ENCODE assay signal across 8 cellular contexts in the genomic region with DNA sequence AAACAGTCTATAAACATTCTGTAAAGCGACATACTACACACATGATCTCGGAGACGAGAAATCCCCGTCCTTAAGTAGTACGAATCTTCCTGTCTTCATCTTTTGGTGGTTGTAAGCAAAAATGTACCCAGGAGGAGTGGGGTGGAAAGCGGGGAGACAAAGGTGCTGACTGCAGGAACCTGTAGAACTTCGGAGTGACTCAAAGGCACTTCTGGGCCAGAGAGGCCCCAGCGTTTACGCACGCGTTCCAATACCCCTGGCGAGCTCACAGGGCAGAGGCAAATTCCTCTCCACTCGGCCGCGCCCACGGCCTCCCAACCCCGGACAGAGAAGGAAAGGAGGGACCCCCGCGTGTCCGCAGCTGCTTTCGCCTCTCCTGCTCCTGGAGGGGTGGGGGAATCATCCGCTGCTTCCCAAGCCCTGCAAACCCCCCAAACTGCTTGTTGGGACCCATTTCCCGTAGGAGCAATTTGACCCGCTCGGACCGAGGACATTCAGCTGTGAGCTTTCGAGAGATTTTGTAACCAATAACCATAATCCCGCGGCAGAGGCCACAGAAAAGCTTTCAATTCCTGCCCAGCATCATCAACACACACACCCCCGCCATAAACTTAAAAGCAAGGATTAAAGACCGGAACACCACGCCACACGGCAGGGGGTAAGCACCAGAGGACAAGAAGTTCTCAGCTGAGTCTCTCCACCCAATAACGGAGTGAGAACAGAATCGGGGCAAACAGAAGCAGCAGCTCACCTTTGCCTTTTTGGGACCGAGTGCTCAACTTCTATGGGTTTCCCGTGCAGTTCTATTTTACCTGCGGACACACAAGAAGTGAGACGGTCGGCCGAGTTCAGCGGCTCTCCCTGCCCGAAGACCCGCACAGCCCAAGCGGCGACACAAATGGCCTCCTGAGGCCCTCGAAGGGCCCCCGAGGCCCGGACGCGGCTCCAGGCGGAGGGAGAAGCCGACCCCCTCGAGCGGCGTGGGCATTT. TPM values are rescaled to one million over a fixed set of nuclear protein-coding genes. Genes with fewer than 3 reads are reported as not detected.
DNase-seq lines count a peak whose midpoint lies in the region; ATAC-seq and TF ChIP-seq lines count a peak whose summit lies in the region.

No MANE protein-coding gene starts in this region.

- TF ChIP-seq POLR2A in transverse colon (IDR thresholded peaks at IDR 0.05) = no peak

- intact Hi-C loops in transverse colon (cut with DNase I; ENCODE audit: low total_unique reads) = no loop called here

- no peak for TF ChIP-seq CTCF in transverse colon (IDR thresholded peaks at IDR 0.05)

- no peak for ATAC-seq in HG02840 (IDR thresholded peaks at IDR 0.05; ENCODE audit: low FRiP score, unreplicated experiment)

- TF ChIP-seq EP300 in transverse colon (IDR thresholded peaks at IDR 0.05; ENCODE audit: low read depth) = no peak

- DNase-seq in activated T-cell treated with anti-CD3 and anti-CD28 coated beads, Interleukin-2, amount 50 U/mL, for 1 hour = peak; percentile 39
- DNase-seq in activated T-cell treated with anti-CD3 and anti-CD28 coated beads for 4 hours (no peak), NAMALWA (ENCODE audit: low spot score) (peak; percentile 81), islet precursor cell (peak; percentile 83), transverse colon (peak; percentile 8), AG20443 (ENCODE audit: low spot score) (no peak)
- DNase-seq in activated naive CD4-positive, alpha-beta T cell treated with anti-CD3 and anti-CD28 coated beads, Interleukin-2, amount 50 U/mL, for 16 hours = peak; percentile 21

- H3K27me3 ChIP-seq in transverse colon = peaks cover 100% of the 10 kb centered on the region

- 5 to 24% methylated on average over 5 to 45 of the region's 56 CpGs for WGBS in transverse colon (ENCODE audit: low coverage in 1 of 2), 2 donors

- H3K4me3 ChIP-seq in transverse colon = peak overlapping the region in 2 of 4 donors; percentile 7 to 44

- no peaks in the 10 kb centered on the region for H3K36me3 ChIP-seq in transverse colon

- peaks cover 22 to 43% (median 39%) of the 10 kb centered on the region in 4 donors for H3K4me1 ChIP-seq in transverse colon

- no peaks in the 10 kb centered on the region for H3K9me3 ChIP-seq in transverse colon

- H3K27ac ChIP-seq in transverse colon = no peak overlapping the region

- in situ Hi-C loops in transverse colon (cut with MboI; ENCODE audit: low pct_ligation_motif_present in 1 of 4, low pct_unique_long_range_greater_than_20kb in 1 of 4, low sequenced_read_pairs in 3 of 4) = no loop called here

RNA-seq across cellular contexts. Expression of gene IGF2BP3, which starts 2.3 kb away (rescaled TPM):
- under 1 TPM in 2 of 4 donors, not detected in 2; 0.41 to 0.64 TPM for total RNA-seq in transverse colon

Comparison
In these comparisons a context has a peak if more than half of its experiments do, and no peak if none do; other contexts are left out.
1. DNase-seq: peak in activated T-cell treated with anti-CD3 and anti-CD28 coated beads, Interleukin-2, amount 50 U/mL, for 1 hour (single experiment), NAMALWA (single experiment), activated naive CD4-positive, alpha-beta T cell treated with anti-CD3 and anti-CD28 coated beads, Interleukin-2, amount 50 U/mL, for 16 hours (single experiment), islet precursor cell (single experiment) and transverse colon (single experiment); none in activated T-cell treated with anti-CD3 and anti-CD28 coated beads for 4 hours (single experiment) and AG20443 (single experiment).